Comparison of ENCODE assay signal across 10 cellular contexts in the genomic region with DNA sequence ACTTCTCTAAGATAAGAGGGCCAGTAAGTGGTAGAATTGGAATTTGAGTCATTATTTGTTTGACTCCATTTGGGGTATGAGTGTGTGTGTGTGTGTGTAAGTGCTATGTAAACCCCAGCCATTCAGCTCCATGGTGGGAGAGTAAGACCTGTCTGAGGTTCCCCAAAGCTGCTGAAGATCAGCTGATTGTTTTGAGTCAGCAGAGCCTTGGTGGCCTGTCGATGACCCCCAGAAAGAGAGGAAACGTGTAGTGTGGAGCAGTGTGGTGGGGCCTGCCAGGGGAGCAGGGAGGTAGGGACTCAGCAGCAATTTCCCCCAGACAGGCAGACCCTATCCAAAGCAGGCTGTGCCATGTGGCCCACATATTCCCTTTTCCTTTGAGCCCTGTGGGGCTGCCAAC. TPM values are rescaled to one million over a fixed set of nuclear protein-coding genes. Genes with fewer than 3 reads are reported as not detected.
DNase-seq lines count a peak whose midpoint lies in the region; ATAC-seq and TF ChIP-seq lines count a peak whose summit lies in the region.
"Had no signal": no experiment of that assay in that cellular context is flagged by ENCODE, and none has a peak within 500 bp of the region (broad histone marks: within the 10 kb centered on the region; RNA-seq: fewer than 3 reads in every experiment).

No MANE protein-coding gene starts in this region.

- TSS peak; percentile 34 for BruUV-seq in Panc1 (replicated peaks; lab: Mats Ljungman, UMichigan)

- 0% methylated on average over 2 of the region's 2 CpGs; no CpG with 5 or more reads in 1 of the 2 donors for WGBS in gastroesophageal sphincter (ENCODE audit: low coverage in 1 of 2), 2 donors
- 33 to 52% (median 39%) methylated on average over 2 of the region's 2 CpGs for WGBS in spleen, 5 donors

- in situ Hi-C loops in Panc1 (cut with HindIII; ENCODE audit: low pct_unique_long_range_greater_than_20kb, low sequenced_read_pairs): no loop called here

- TF ChIP-seq CTCF in Panc1 (IDR thresholded peaks at IDR 0.05) (no peak), gastroesophageal sphincter (IDR thresholded peaks at IDR 0.05) (no peak), spleen (IDR thresholded peaks at IDR 0.05 in 8 of 11, conservative IDR thresholded peaks at IDR 0.05 in 3 of 11) (no peak)

- no peak for TF ChIP-seq POLR2A in gastroesophageal sphincter (IDR thresholded peaks at IDR 0.05)
- no peak for TF ChIP-seq POLR2A in spleen (IDR thresholded peaks at IDR 0.05)

- no peaks in the 10 kb centered on the region for H3K27me3 ChIP-seq in Panc1 (ENCODE audit: control insufficient read depth, insufficient read depth, low read length)
- no peaks in the 10 kb centered on the region for H3K27me3 ChIP-seq in gastroesophageal sphincter
- no peaks in the 10 kb centered on the region for H3K27me3 ChIP-seq in spleen (replicated peaks in 1 of 7)

- intact Hi-C loops in Panc1 (cut with micrococcal nuclease; ENCODE audit: unreplicated experiment) (no loop called here), spleen (cut with DNase I; ENCODE audit: low total_unique reads) (no loop called here)

- H3K27ac ChIP-seq in Panc1 (ENCODE audit: low read length) (no peak overlapping the region), gastroesophageal sphincter (peak overlapping the region; percentile 86 to 95 (median 92)), spleen (peak overlapping the region in 4 of 8 donors; percentile 6 to 56 (median 31))

- no peak for TF ChIP-seq EP300 in gastroesophageal sphincter (IDR thresholded peaks at IDR 0.05)

- H3K9me3 ChIP-seq in Panc1 (ENCODE audit: control insufficient read depth, insufficient read depth, low read depth, low read length) (no peaks in the 10 kb centered on the region), gastroesophageal sphincter (no peaks in the 10 kb centered on the region), spleen (no peaks in the 10 kb centered on the region)

- ATAC-seq in GM18870 (IDR thresholded peaks at IDR 0.05; ENCODE audit: unreplicated experiment): peak; percentile 59
- ATAC-seq in Panc1: no peak
- ATAC-seq in gastroesophageal sphincter: peak; percentile 2
- no peak for ATAC-seq in HG02840 (IDR thresholded peaks at IDR 0.05; ENCODE audit: low FRiP score, unreplicated experiment)
- no peak for ATAC-seq in HG03095 (IDR thresholded peaks at IDR 0.05; ENCODE audit: unreplicated experiment)
- ATAC-seq: natural killer cell had no signal

- CTCF ChIA-PET in Panc1 (lab: Charles Lee): no interaction called here

- peaks cover 9% of the 10 kb centered on the region for H3K36me3 ChIP-seq in Panc1 (ENCODE audit: control insufficient read depth, insufficient read depth, low read length)
- peaks cover 0 to 25% of the 10 kb centered on the region in 2 donors for H3K36me3 ChIP-seq in gastroesophageal sphincter
- peaks cover 0 to 43% (median 19%) of the 10 kb centered on the region in 6 donors for H3K36me3 ChIP-seq in spleen

- POLR2A ChIA-PET in Panc1 (lab: Charles Lee): no interaction called here

- no peak overlapping the region for H3K4me3 ChIP-seq in Panc1 (ENCODE audit: low read depth in 2 of 2, low read length in 2 of 2)
- peak overlapping the region in 1 of 2 donors; percentile 27 for H3K4me3 ChIP-seq in gastroesophageal sphincter
- no peak overlapping the region for H3K4me3 ChIP-seq in spleen

- DNase-seq in Panc1 (ENCODE audit: low read depth, low spot score): no peak
- peak; percentile 66 for DNase-seq in spleen
- no peak for DNase-seq in DMS153 treated with DMSO at 0.1 percent for 48 hours (lab: John Stamatoyannopoulos, UW; ENCODE audit: unreplicated experiment)
- DNase-seq in NCI-H69 (lab: John Stamatoyannopoulos, UW): no peak
- DNase-seq: erythroblast, natural killer cell had no signal

- H3K4me1 ChIP-seq in Panc1 (ENCODE audit: control insufficient read depth, insufficient read depth, low read length): peaks cover 10% of the 10 kb centered on the region
- peaks cover 3 to 85% (median 45%) of the 10 kb centered on the region in 3 donors for H3K4me1 ChIP-seq in gastroesophageal sphincter
- H3K4me1 ChIP-seq in spleen: peaks cover 19 to 82% (median 54%) of the 10 kb centered on the region in 6 donors

RNA-seq across cellular contexts. Expression of a gene that starts 5.3 kb away (rescaled TPM):
- 97.2 TPM for total RNA-seq in Panc1 (2021; ENCODE audit: unreplicated experiment)
- polyA plus RNA-seq in Panc1 (2012; ENCODE audit: insufficient read length): 94.3 TPM
- total RNA-seq in gastroesophageal sphincter: 100 to 1,000 TPM in 1 of 4 donors, 10 to 100 TPM in 3; 56.8 to 117 (median 66.4) TPM
- 10 to 100 TPM; 40.3 to 67.3 (median 54.2) TPM for total RNA-seq in spleen
- polyA plus RNA-seq in spleen: 10 to 100 TPM; 12.3 to 28.2 (median 15.8) TPM

RNA-seq across cellular contexts. Expression of a gene that starts 14.2 kb away (rescaled TPM):
- 335 TPM for total RNA-seq in Panc1 (2021; ENCODE audit: unreplicated experiment)
- 391 TPM for polyA plus RNA-seq in Panc1 (2012; ENCODE audit: insufficient read length)
- 100 to 1,000 TPM; 234 to 322 (median 288) TPM for total RNA-seq in gastroesophageal sphincter
- 100 to 1,000 TPM; 192 to 254 (median 204) TPM for total RNA-seq in spleen
- 100 to 1,000 TPM in 2 of 3 donors, 10 to 100 TPM in 1; 98.7 to 155 (median 137) TPM for polyA plus RNA-seq in spleen

RNA-seq across cellular contexts. Expression of a gene that starts 25.3 kb away (rescaled TPM):
- total RNA-seq in Panc1 (2021; ENCODE audit: unreplicated experiment) (60.2 TPM), gastroesophageal sphincter (10 to 100 TPM; 36.2 to 49.2 (median 44.3) TPM), spleen (10 to 100 TPM; 40.4 to 50.7 (median 46.3) TPM)
- polyA plus RNA-seq in Panc1 (2012; ENCODE audit: insufficient read length): 47.6 TPM
- polyA plus RNA-seq in spleen: 10 to 100 TPM; 40.4 to 55.7 (median 52.8) TPM

RNA-seq across cellular contexts. Expression of a gene that starts 25.5 kb away (rescaled TPM):
- total RNA-seq in Panc1 (2021; ENCODE audit: unreplicated experiment): 101 TPM
- polyA plus RNA-seq in Panc1 (2012; ENCODE audit: insufficient read length): 94.9 TPM
- 10 to 100 TPM; 31.8 to 54.9 (median 39.5) TPM for total RNA-seq in gastroesophageal sphincter
- 10 to 100 TPM; 46.4 to 90.7 (median 69.8) TPM for total RNA-seq in spleen
- 10 to 100 TPM; 35.3 to 67.3 (median 61.2) TPM for polyA plus RNA-seq in spleen

Comparison
In these comparisons a context has a peak if more than half of its experiments do, and no peak if none do; other contexts are left out.
1. ATAC-seq: peak in GM18870 (single experiment) and gastroesophageal sphincter (single experiment); none in Panc1 (single experiment), HG02840 (single experiment) and HG03095 (single experiment).